Comparison of ENCODE assay signal across 36 cellular contexts in genomic region chr10:110989016-110989415, GRCh38.
DNase-seq lines count a peak whose midpoint lies in the region; ATAC-seq, FAIRE-seq and TF ChIP-seq lines count a peak whose summit lies in the region.
"Had no signal": no experiment of that assay in that cellular context is flagged by ENCODE, and none has a peak within 500 bp of the region (broad histone marks: within the 10 kb centered on the region; RNA-seq: fewer than 3 reads in every experiment).

No MANE protein-coding gene starts in this region.

- POLR2A ChIA-PET in naive thymus-derived CD4-positive, alpha-beta T cell (lab: Charles Lee), result no interaction called here

- CTCF ChIA-PET in naive thymus-derived CD4-positive, alpha-beta T cell (lab: Charles Lee), result no interaction called here

- H3K36me3 ChIP-seq in astrocyte (ENCODE audit: insufficient read depth, low read length), result no peaks in the 10 kb centered on the region
- peaks cover 0 to 5% (median 4%) of the 10 kb centered on the region in 3 experiments for H3K36me3 ChIP-seq in naive thymus-derived CD4-positive, alpha-beta T cell (ENCODE audit: control insufficient read depth in 2 of 3, insufficient read depth in 3 of 3, low read length in 3 of 3)
- H3K36me3 ChIP-seq: neural progenitor cell, upper lobe of left lung had no signal

- H3K4me3 ChIP-seq in astrocyte (ENCODE audit: insufficient read depth, low read depth, low read length) (no peak overlapping the region), fibroblast of mammary gland (ENCODE audit: control insufficient read depth, low read depth, low read length) (no peak overlapping the region)
- no peak overlapping the region for H3K4me3 ChIP-seq in naive thymus-derived CD4-positive, alpha-beta T cell (ENCODE audit: low read length)
- H3K4me3 ChIP-seq: heart right ventricle, neural progenitor cell, upper lobe of left lung had no signal

- peaks cover 21% of the 10 kb centered on the region for H4K20me1 ChIP-seq in astrocyte (ENCODE audit: insufficient read depth, low read length)

- ATAC-seq in HG02970 (IDR thresholded peaks at IDR 0.05; ENCODE audit: low FRiP score, unreplicated experiment) (no peak), GM19351 (IDR thresholded peaks at IDR 0.05; ENCODE audit: unreplicated experiment) (no peak)
- ATAC-seq in naive thymus-derived CD4-positive, alpha-beta T cell, result no peak
- ATAC-seq: activated CD4-positive, CD25-positive, alpha-beta regulatory T cell treated with anti-CD3 and anti-CD28 coated beads, Interleukin-2, amount 50 U/mL, for 24 hours; activated T-helper 17 cell treated with anti-CD3 and anti-CD28 coated beads, Interleukin-2, amount 50 U/mL, for 72 hours; heart right ventricle; left cardiac atrium; Right ventricle myocardium inferior; sciatic nerve; SK-N-SH treated with all-trans-retinoic acid at 6 μM for 48 hours; stimulated activated memory B cell treated with anti-CD40 and anti-IgM and Interleukin-4, amounts not matched to agents 10 μg/mL and 1 μg/mL and 100 μg/mL, for 72 hours; T-helper 17 cell had no signal

- FAIRE-seq in H54 (lab: Jason Lieb, UNC), result peak; percentile 75
- FAIRE-seq in astrocyte (lab: Jason Lieb, UNC), result peak; percentile 9
- FAIRE-seq: endothelial cell of umbilical vein, HTR-8/SVneo had no signal

- peaks cover 38% of the 10 kb centered on the region for H3K79me2 ChIP-seq in astrocyte (ENCODE audit: insufficient read depth, low read length)

- H3K9ac ChIP-seq in astrocyte (ENCODE audit: low read length), result no peak overlapping the region
- H3K9ac ChIP-seq: neural progenitor cell had no signal

- intact Hi-C loops in naive thymus-derived CD4-positive, alpha-beta T cell (cut with micrococcal nuclease), result no loop called here
- intact Hi-C loops in activated T-helper 1 cell treated with anti-CD3 and anti-CD28 coated beads, Interleukin-12 subunit alpha, Interleukin-12 subunit beta, Interleukin-2, Interleukin-4 antibody, amounts not matched to agents 30 ng/mL and 10 ng/mL and 1 ng/mL, durations not matched to agents 14 hours and 24 hours and 36 hours (cut with micrococcal nuclease), result loop anchor here (1.0 kb wide), 1 partner anchor 371 kb away; no protein-coding TSS in a partner anchor

- no peaks in the 10 kb centered on the region for H3K27me3 Mint-ChIP-seq in astrocyte (ENCODE audit: low read depth, unreplicated experiment)
- H3K27me3 Mint-ChIP-seq in naive thymus-derived CD4-positive, alpha-beta T cell, result no peaks in the 10 kb centered on the region
- no peaks in the 10 kb centered on the region for H3K27me3 Mint-ChIP-seq in activated T-helper 1 cell treated with anti-CD3 and anti-CD28 coated beads, Interleukin-12 subunit alpha, Interleukin-12 subunit beta, Interleukin-2, Interleukin-4 antibody, amounts not matched to agents 30 ng/mL and 10 ng/mL and 1 ng/mL, durations not matched to agents 14 hours and 24 hours and 36 hours (ENCODE audit: insufficient read depth)
- H3K27me3 Mint-ChIP-seq: activated T-helper 17 cell treated with anti-CD3 and anti-CD28 coated beads, Interleukin-2, amount 50 U/mL, for 72 hours; central memory CD8-positive, alpha-beta T cell; stimulated activated memory B cell treated with anti-CD40 and anti-IgM and Interleukin-4, amounts not matched to agents 10 μg/mL and 1 μg/mL and 100 μg/mL, for 72 hours; T-helper 17 cell had no signal

- peaks cover 9% of the 10 kb centered on the region for H3K36me3 Mint-ChIP-seq in astrocyte (ENCODE audit: low read depth, unreplicated experiment)
- peaks cover 0 to 44% (median 36%) of the 10 kb centered on the region in 5 donors for H3K36me3 Mint-ChIP-seq in naive thymus-derived CD4-positive, alpha-beta T cell
- H3K36me3 Mint-ChIP-seq in activated T-helper 1 cell treated with anti-CD3 and anti-CD28 coated beads, Interleukin-12 subunit alpha, Interleukin-12 subunit beta, Interleukin-2, Interleukin-4 antibody, amounts not matched to agents 30 ng/mL and 10 ng/mL and 1 ng/mL, durations not matched to agents 14 hours and 24 hours and 36 hours (ENCODE audit: low read depth), result peaks cover 24% of the 10 kb centered on the region

- H2AFZ ChIP-seq in astrocyte (ENCODE audit: low read depth, low read length), result no peak overlapping the region
- H2AFZ ChIP-seq: neural progenitor cell had no signal

- no peak overlapping the region for H3K27ac ChIP-seq in astrocyte (ENCODE audit: low read depth, low read length)
- H3K27ac ChIP-seq in naive thymus-derived CD4-positive, alpha-beta T cell (ENCODE audit: low read depth, low read length), result no peak overlapping the region
- H3K27ac ChIP-seq: heart right ventricle, neural progenitor cell, upper lobe of left lung had no signal

- H3K4me1 ChIP-seq in astrocyte (ENCODE audit: insufficient read depth, low read length), result peaks cover 22% of the 10 kb centered on the region
- peaks cover 6 to 21% of the 10 kb centered on the region in 2 donors for H3K4me1 ChIP-seq in naive thymus-derived CD4-positive, alpha-beta T cell (ENCODE audit: control insufficient read depth in 2 of 2, insufficient read depth in 2 of 2, low read length in 2 of 2)
- H3K4me1 ChIP-seq: neural progenitor cell, upper lobe of left lung had no signal

- no peak for TF ChIP-seq CTCF in astrocyte (IDR thresholded peaks at IDR 0.05; ENCODE audit: insufficient read depth, low read depth, low read length)
- no peak for TF ChIP-seq CTCF in fibroblast of mammary gland (conservative IDR thresholded peaks at IDR 0.05; ENCODE audit: control insufficient read depth, insufficient read depth, low read depth, low read length)

- H3K4me2 ChIP-seq in astrocyte (ENCODE audit: low read length), result peak overlapping the region; percentile 1
- H3K4me2 ChIP-seq: neural progenitor cell had no signal

- H3K27me3 ChIP-seq in astrocyte (ENCODE audit: insufficient read depth, low read length), result no peaks in the 10 kb centered on the region
- no peaks in the 10 kb centered on the region for H3K27me3 ChIP-seq in naive thymus-derived CD4-positive, alpha-beta T cell (ENCODE audit: control insufficient read depth in 2 of 2, insufficient read depth in 2 of 2, low read length in 2 of 2)
- H3K27me3 ChIP-seq: heart right ventricle, neural progenitor cell, upper lobe of left lung had no signal

- no peak overlapping the region for H3K27ac Mint-ChIP-seq in astrocyte (ENCODE audit: unreplicated experiment)
- H3K27ac Mint-ChIP-seq in naive thymus-derived CD4-positive, alpha-beta T cell, result no peak overlapping the region
- no peak overlapping the region for H3K27ac Mint-ChIP-seq in activated T-helper 1 cell treated with anti-CD3 and anti-CD28 coated beads, Interleukin-12 subunit alpha, Interleukin-12 subunit beta, Interleukin-2, Interleukin-4 antibody, amounts not matched to agents 30 ng/mL and 10 ng/mL and 1 ng/mL, durations not matched to agents 14 hours and 24 hours and 36 hours
- H3K27ac Mint-ChIP-seq: activated T-helper 17 cell treated with anti-CD3 and anti-CD28 coated beads, Interleukin-2, amount 50 U/mL, for 72 hours; neural progenitor cell; stimulated activated memory B cell treated with anti-CD40 and anti-IgM and Interleukin-4, amounts not matched to agents 10 μg/mL and 1 μg/mL and 100 μg/mL, for 72 hours had no signal

- TF ChIP-seq POLR2A in H54 (IDR thresholded peaks at IDR 0.05; ENCODE audit: low read depth, low read length), result no peak

- H3K4me1 Mint-ChIP-seq in astrocyte (ENCODE audit: low read depth, unreplicated experiment), result peaks cover 24% of the 10 kb centered on the region
- peaks cover 23 to 67% (median 55%) of the 10 kb centered on the region in 7 donors for H3K4me1 Mint-ChIP-seq in naive thymus-derived CD4-positive, alpha-beta T cell
- H3K4me1 Mint-ChIP-seq in activated T-helper 1 cell treated with anti-CD3 and anti-CD28 coated beads, Interleukin-12 subunit alpha, Interleukin-12 subunit beta, Interleukin-2, Interleukin-4 antibody, amounts not matched to agents 30 ng/mL and 10 ng/mL and 1 ng/mL, durations not matched to agents 14 hours and 24 hours and 36 hours (ENCODE audit: low read depth), result peaks cover 44% of the 10 kb centered on the region
- H3K4me1 Mint-ChIP-seq: neural progenitor cell had no signal

- no peaks in the 10 kb centered on the region for H3K9me3 ChIP-seq in astrocyte (ENCODE audit: insufficient read depth, low read depth, low read length)
- no peaks in the 10 kb centered on the region for H3K9me3 ChIP-seq in naive thymus-derived CD4-positive, alpha-beta T cell (ENCODE audit: control insufficient read depth in 2 of 3, low read length in 3 of 3)
- H3K9me3 ChIP-seq: heart right ventricle, upper lobe of left lung had no signal

- no peaks in the 10 kb centered on the region for H3K9me3 Mint-ChIP-seq in astrocyte (ENCODE audit: unreplicated experiment)
- H3K9me3 Mint-ChIP-seq in naive thymus-derived CD4-positive, alpha-beta T cell, result peaks cover 0 to 2% (median 0%) of the 10 kb centered on the region in 11 donors
- no peaks in the 10 kb centered on the region for H3K9me3 Mint-ChIP-seq in activated T-helper 1 cell treated with anti-CD3 and anti-CD28 coated beads, Interleukin-12 subunit alpha, Interleukin-12 subunit beta, Interleukin-2, Interleukin-4 antibody, amounts not matched to agents 30 ng/mL and 10 ng/mL and 1 ng/mL, durations not matched to agents 14 hours and 24 hours and 36 hours
- H3K9me3 Mint-ChIP-seq: activated T-helper 17 cell treated with anti-CD3 and anti-CD28 coated beads, Interleukin-2, amount 50 U/mL, for 72 hours; central memory CD8-positive, alpha-beta T cell; stimulated activated memory B cell treated with anti-CD40 and anti-IgM and Interleukin-4, amounts not matched to agents 10 μg/mL and 1 μg/mL and 100 μg/mL, for 72 hours had no signal

- DNase-seq in H54 (ENCODE audit: insufficient read length, low spot score) (no peak), astrocyte (ENCODE audit: low read depth) (peak; percentile 70), fibroblast of mammary gland (ENCODE audit: low read depth) (peak; percentile 77)
- DNase-seq in naive thymus-derived CD4-positive, alpha-beta T cell, result no peak
- no peak for DNase-seq in activated T-helper 1 cell treated with anti-CD3 and anti-CD28 coated beads, Interleukin-12 subunit alpha, Interleukin-12 subunit beta, Interleukin-2, Interleukin-4 antibody, amounts not matched to agents 30 ng/mL and 10 ng/mL and 1 ng/mL, durations not matched to agents 14 hours and 24 hours and 36 hours (ENCODE audit: low spot score)
- DNase-seq: activated CD4-positive, alpha-beta T cell treated with anti-CD3 and anti-CD28 coated beads, Interleukin-2, amount 50 U/mL, for 48 hours; activated CD8-positive, alpha-beta memory T cell treated with anti-CD3 and anti-CD28 coated beads, Interleukin-2, amount 50 U/mL, for 4 hours; activated naive CD4-positive, alpha-beta T cell treated with anti-CD3 and anti-CD28 coated beads, Interleukin-2, amount 50 U/mL, for 16 hours; anterior cingulate cortex; Calu3; dermis blood vessel endothelial cell; DMS79 treated with DMSO at 0.1 percent for 48 hours; foreskin melanocyte; heart right ventricle; KG1; left cardiac atrium; MM.1S; NCI-H1417 treated with DMSO at 0.1 percent for 48 hours; NCI-H2081 treated with DMSO at 0.1 percent for 48 hours; NCI-H510A; stimulated activated CD4-positive, alpha-beta T cell treated with anti-CD3 and anti-CD28 coated beads, Interleukin-4, amount 100 ng/mL, for 4 hours; substantia nigra; T-helper 17 cell; upper lobe of left lung had no signal

- H3K4me3 Mint-ChIP-seq in astrocyte (ENCODE audit: unreplicated experiment), result no peak overlapping the region
- H3K4me3 Mint-ChIP-seq in naive thymus-derived CD4-positive, alpha-beta T cell, result no peak overlapping the region
- H3K4me3 Mint-ChIP-seq in activated T-helper 1 cell treated with anti-CD3 and anti-CD28 coated beads, Interleukin-12 subunit alpha, Interleukin-12 subunit beta, Interleukin-2, Interleukin-4 antibody, amounts not matched to agents 30 ng/mL and 10 ng/mL and 1 ng/mL, durations not matched to agents 14 hours and 24 hours and 36 hours, result no peak overlapping the region
- H3K4me3 Mint-ChIP-seq: activated T-helper 17 cell treated with anti-CD3 and anti-CD28 coated beads, Interleukin-2, amount 50 U/mL, for 72 hours; central memory CD8-positive, alpha-beta T cell; neural progenitor cell; stimulated activated memory B cell treated with anti-CD40 and anti-IgM and Interleukin-4, amounts not matched to agents 10 μg/mL and 1 μg/mL and 100 μg/mL, for 72 hours; T-helper 17 cell had no signal

Comparison
In these comparisons a context has a peak if more than half of its experiments do, and no peak if none do; other contexts are left out.
1. DNase-seq: peak in astrocyte (single experiment) and fibroblast of mammary gland (single experiment); none in H54 (single experiment), naive thymus-derived CD4-positive, alpha-beta T cell (0 of 9) and activated T-helper 1 cell treated with anti-CD3 and anti-CD28 coated beads, Interleukin-12 subunit alpha, Interleukin-12 subunit beta, Interleukin-2, Interleukin-4 antibody, amounts not matched to agents 30 ng/mL and 10 ng/mL and 1 ng/mL, durations not matched to agents 14 hours and 24 hours and 36 hours (single experiment).